Comparison of ENCODE assay signal across 32 cellular contexts in genomic region chr2:9360701-9361100, GRCh38.
"Had no signal": no experiment of that assay in that cellular context is flagged by ENCODE, and none has a peak within 500 bp of the region (broad histone marks: within the 10 kb centered on the region; RNA-seq: fewer than 3 reads in every experiment).

No MANE protein-coding gene starts in this region.

- H3K36me3 ChIP-seq: prostate gland had no signal

- H3K4me3 Mint-ChIP-seq: activated B cell treated with CpG ODN at 0.5 μM for 24 hours; activated CD8-positive, alpha-beta memory T cell treated with anti-CD3 and anti-CD28 coated beads, Interleukin-2, amount 10 ng/mL, durations not matched to agents 7 days and 5 days; activated CD8-positive, alpha-beta T cell treated with anti-CD3 and anti-CD28 coated beads, Interleukin-2, amount 10 ng/mL, durations not matched to agents 7 days and 5 days; mesothelial cell of epicardium; naive thymus-derived CD8-positive, alpha-beta T cell; neural crest cell; stimulated activated naive B cell treated with anti-CD40 and anti-IgM and Interleukin-4, amounts not matched to agents 10 μg/mL and 1 μg/mL and 100 μg/mL, for 72 hours had no signal

- H3K4me2 ChIP-seq: smooth muscle cell had no signal

- H3K4me1 ChIP-seq: adrenal gland, body of pancreas, pancreas, prostate gland, stomach, upper lobe of left lung had no signal

- ATAC-seq: activated CD8-positive, alpha-beta memory T cell treated with anti-CD3 and anti-CD28 coated beads, Interleukin-2, amount 10 ng/mL, durations not matched to agents 7 days and 5 days; activated CD8-positive, alpha-beta T cell treated with anti-CD3 and anti-CD28 coated beads, Interleukin-2, amount 10 ng/mL, durations not matched to agents 7 days and 5 days; activated naive CD4-positive, alpha-beta T cell treated with anti-CD3 and anti-CD28 coated beads, Interleukin-2, amount 50 U/mL, for 72 hours; body of pancreas; left colon; naive thymus-derived CD8-positive, alpha-beta T cell; pancreas; sciatic nerve; stimulated activated naive B cell treated with anti-CD40 and anti-IgM and Interleukin-4, amounts not matched to agents 10 μg/mL and 1 μg/mL and 100 μg/mL, for 72 hours had no signal

- H3K27me3 ChIP-seq: adrenal gland, body of pancreas, dorsolateral prefrontal cortex, pancreas, stomach, thyroid gland, upper lobe of left lung had no signal

- H3K9me3 ChIP-seq: adrenal gland, body of pancreas, pancreas, prostate gland, stomach, thyroid gland, upper lobe of left lung had no signal

- H3K36me3 Mint-ChIP-seq: activated CD8-positive, alpha-beta memory T cell treated with anti-CD3 and anti-CD28 coated beads, Interleukin-2, amount 10 ng/mL, durations not matched to agents 7 days and 5 days; activated naive CD4-positive, alpha-beta T cell treated with anti-CD3 and anti-CD28 coated beads, Interleukin-2, amount 50 U/mL, for 72 hours; naive thymus-derived CD8-positive, alpha-beta T cell; stimulated activated naive B cell treated with anti-CD40 and anti-IgM and Interleukin-4, amounts not matched to agents 10 μg/mL and 1 μg/mL and 100 μg/mL, for 72 hours had no signal

- DNase-seq: activated B cell treated with CpG ODN at 0.5 μM for 24 hours; activated CD8-positive, alpha-beta memory T cell treated with anti-CD3 and anti-CD28 coated beads, Interleukin-2, amount 10 ng/mL, durations not matched to agents 7 days and 5 days; activated CD8-positive, alpha-beta T cell treated with anti-CD3 and anti-CD28 coated beads, Interleukin-2, amount 10 ng/mL, durations not matched to agents 7 days and 5 days; activated naive CD4-positive, alpha-beta T cell; activated T-cell treated with anti-CD3 and anti-CD28 coated beads, Interleukin-2, amount 50 U/mL, for 48 hours; adrenal gland; aorta; body of pancreas; dorsolateral prefrontal cortex; effector memory CD4-positive, alpha-beta T cell; head of caudate nucleus; hippocampal formation; kidney; left colon; naive thymus-derived CD8-positive, alpha-beta T cell; nucleus accumbens; pancreas; retina; stimulated activated CD4-positive, alpha-beta T cell treated with anti-CD3 and anti-CD28 coated beads, Interleukin-15, amount 100 ng/mL, for 24 hours; stimulated activated CD4-positive, alpha-beta T cell treated with anti-CD3 and anti-CD28 coated beads, Interleukin-2, amount 100 ng/mL, for 24 hours; stimulated activated naive B cell treated with anti-CD40 and anti-IgM and Interleukin-4, amounts not matched to agents 10 μg/mL and 1 μg/mL and 100 μg/mL, for 72 hours; stomach; thyroid gland; upper lobe of left lung had no signal

- H3K4me1 Mint-ChIP-seq: activated B cell treated with CpG ODN at 0.5 μM for 24 hours; mesothelial cell of epicardium; naive thymus-derived CD8-positive, alpha-beta T cell had no signal

- H3K4me3 ChIP-seq: adrenal gland, body of pancreas, coronary artery, dorsolateral prefrontal cortex, pancreas, prostate gland, smooth muscle cell, stomach, thyroid gland, upper lobe of left lung had no signal

- H3K27ac Mint-ChIP-seq: activated B cell treated with CpG ODN at 0.5 μM for 24 hours; activated CD8-positive, alpha-beta memory T cell treated with anti-CD3 and anti-CD28 coated beads, Interleukin-2, amount 10 ng/mL, durations not matched to agents 7 days and 5 days; activated CD8-positive, alpha-beta T cell treated with anti-CD3 and anti-CD28 coated beads, Interleukin-2, amount 10 ng/mL, durations not matched to agents 7 days and 5 days; activated naive CD4-positive, alpha-beta T cell treated with anti-CD3 and anti-CD28 coated beads, Interleukin-2, amount 50 U/mL, for 72 hours; activated T-helper 2 cell treated with anti-CD3 and anti-CD28 coated beads, Interferon-gamma antibody, Interleukin-2, Interleukin-4, amounts not matched to agents 10 μg/mL and 5 μg/mL and 100 μg/mL, durations not matched to agents 14 hours and 24 hours and 36 hours; mesothelial cell of epicardium; naive thymus-derived CD8-positive, alpha-beta T cell; stimulated activated naive B cell treated with anti-CD40 and anti-IgM and Interleukin-4, amounts not matched to agents 10 μg/mL and 1 μg/mL and 100 μg/mL, for 72 hours had no signal

- H3K27ac ChIP-seq: adrenal gland, body of pancreas, coronary artery, dorsolateral prefrontal cortex, pancreas, prostate gland, stomach, thyroid gland, upper lobe of left lung had no signal

- H3K27me3 Mint-ChIP-seq: stimulated activated naive B cell treated with anti-CD40 and anti-IgM and Interleukin-4, amounts not matched to agents 10 μg/mL and 1 μg/mL and 100 μg/mL, for 72 hours had no signal

- H3K9me3 Mint-ChIP-seq: activated B cell treated with CpG ODN at 0.5 μM for 24 hours; activated naive CD4-positive, alpha-beta T cell treated with anti-CD3 and anti-CD28 coated beads, Interleukin-2, amount 50 U/mL, for 72 hours; activated T-helper 2 cell treated with anti-CD3 and anti-CD28 coated beads, Interferon-gamma antibody, Interleukin-2, Interleukin-4, amounts not matched to agents 10 μg/mL and 5 μg/mL and 100 μg/mL, durations not matched to agents 14 hours and 24 hours and 36 hours; mesothelial cell of epicardium; naive thymus-derived CD8-positive, alpha-beta T cell; neural crest cell; stimulated activated naive B cell treated with anti-CD40 and anti-IgM and Interleukin-4, amounts not matched to agents 10 μg/mL and 1 μg/mL and 100 μg/mL, for 72 hours had no signal
